ENCODE assay signal across 8 cellular contexts in genomic region chr2:108853421-108853820, GRCh38.
"Had no signal": no experiment of that assay in that cellular context is flagged by ENCODE, and none has a peak within 500 bp of the region (broad histone marks: within the 10 kb centered on the region; RNA-seq: fewer than 3 reads in every experiment).

No MANE protein-coding gene starts in this region.

- H3K27me3 ChIP-seq: upper lobe of right lung had no signal

- H3K9me3 ChIP-seq: upper lobe of right lung had no signal

- H3K4me3 ChIP-seq: upper lobe of right lung had no signal

- H3K4me1 ChIP-seq: upper lobe of right lung had no signal

- H3K27ac ChIP-seq: upper lobe of right lung had no signal

- DNase-seq: activated CD4-positive, alpha-beta T cell treated with anti-CD3 and anti-CD28 coated beads, Interleukin-2, amount 50 U/mL, for 1 hour; activated CD4-positive, CD25-positive, alpha-beta regulatory T cell; activated T-cell treated with anti-CD3 and anti-CD28 coated beads, Interleukin-2, amount 50 U/mL, for 1 hour; immature natural killer cell; stimulated activated CD4-positive, alpha-beta T cell treated with anti-CD3 and anti-CD28 coated beads, Interleukin-15, amount 100 ng/mL, for 24 hours; stimulated activated CD4-positive, alpha-beta T cell treated with anti-CD3 and anti-CD28 coated beads, Interleukin-4, amount 100 ng/mL, for 24 hours; T-helper 2 cell; upper lobe of right lung had no signal

- H3K36me3 ChIP-seq: upper lobe of right lung had no signal
